Comparison of ENCODE assay signal across 8 cellular contexts in genomic region chr17:4555863-4556646, GRCh38. TPM values are rescaled to one million over a fixed set of nuclear protein-coding genes. Genes with fewer than 3 reads are reported as not detected.
DNase-seq lines count a peak whose midpoint lies in the region; ATAC-seq, FAIRE-seq and TF ChIP-seq lines count a peak whose summit lies in the region.

No MANE protein-coding gene starts in this region.

- peak overlapping the region; percentile 98 for H3K4me2 ChIP-seq in osteoblast (ENCODE audit: insufficient read depth, low read length)

- H3K9ac ChIP-seq in NT2/D1 (ENCODE audit: insufficient read length, low read depth) = peak overlapping the region; percentile 82
- peak overlapping the region; percentile 64 for H3K9ac ChIP-seq in endodermal cell (ENCODE audit: extremely low read depth, low read length, poor library complexity, severe bottlenecking)

- 68 to 81% methylated on average over 9 to 15 of the region's 15 CpGs for WGBS in endodermal cell (ENCODE audit: insufficient coverage in 1 of 2, insufficient read length in 1 of 2), 2 experiments

- TF ChIP-seq CTCF in endodermal cell (conservative IDR thresholded peaks at IDR 0.05) (no peak), osteoblast (IDR thresholded peaks at IDR 0.05; ENCODE audit: extremely low read depth, low read depth, low read length) (no peak), D721Med (IDR thresholded peaks at IDR 0.05; ENCODE audit: insufficient read depth, missing control alignments) (no peak), foreskin keratinocyte (conservative IDR thresholded peaks at IDR 0.05) (no peak)

- H3K4me1 Mint-ChIP-seq in CD8-positive, alpha-beta memory T cell = peaks cover 27 to 30% (median 30%) of the 10 kb centered on the region in 3 donors
- peaks cover 18% of the 10 kb centered on the region for H3K4me1 Mint-ChIP-seq in endodermal cell

- no peaks in the 10 kb centered on the region for H3K9me3 Mint-ChIP-seq in CD8-positive, alpha-beta memory T cell
- no peaks in the 10 kb centered on the region for H3K9me3 Mint-ChIP-seq in endodermal cell

- DNase-seq in CD8-positive, alpha-beta memory T cell = no peak
- DNase-seq in NT2/D1 (ENCODE audit: low read depth, low spot score) = no peak
- no peak for DNase-seq in endodermal cell
- peak; percentile 89 for DNase-seq in osteoblast (ENCODE audit: insufficient read length, low spot score, missing footprints)
- DNase-seq in D721Med (ENCODE audit: insufficient read length, low spot score) = no peak
- DNase-seq in HCEC 1CT = no peak
- no peak for DNase-seq in stimulated activated CD4-positive, alpha-beta T cell treated with anti-CD3 and anti-CD28 coated beads, Interleukin-2, amount 100 ng/mL, for 48 hours
- no peak for DNase-seq in foreskin keratinocyte

- no peak for FAIRE-seq in D721Med (lab: Jason Lieb, UNC)

- H3K4me3 ChIP-seq in CD8-positive, alpha-beta memory T cell (ENCODE audit: low read length) = peak overlapping the region; percentile 75
- H3K4me3 ChIP-seq in NT2/D1 (ENCODE audit: insufficient read length, low read depth) (peak overlapping the region; percentile 79), endodermal cell (ENCODE audit: low read length) (peak overlapping the region; percentile 93), osteoblast (ENCODE audit: insufficient read depth, low read length) (peak overlapping the region; percentile 99)

- H3K27ac ChIP-seq in CD8-positive, alpha-beta memory T cell (ENCODE audit: low read depth, low read length) = peak overlapping the region; percentile 59
- H3K27ac ChIP-seq in endodermal cell (ENCODE audit: low read depth, low read length) = peak overlapping the region; percentile 91
- H3K27ac ChIP-seq in osteoblast (ENCODE audit: low read depth, low read length) = peak overlapping the region; percentile 77
- H3K27ac ChIP-seq in foreskin keratinocyte = no peak overlapping the region

- peak overlapping the region; percentile 83 to 97 (median 96) for H3K4me3 Mint-ChIP-seq in CD8-positive, alpha-beta memory T cell
- peak overlapping the region; percentile 85 for H3K4me3 Mint-ChIP-seq in endodermal cell

- H3K4me1 ChIP-seq in CD8-positive, alpha-beta memory T cell (ENCODE audit: insufficient read depth, low read length) = peaks cover 21% of the 10 kb centered on the region
- H3K4me1 ChIP-seq in NT2/D1 (ENCODE audit: insufficient read depth, insufficient read length) (peaks cover 13% of the 10 kb centered on the region), endodermal cell (ENCODE audit: control insufficient read depth, insufficient read depth, low read length) (no peaks in the 10 kb centered on the region), osteoblast (ENCODE audit: insufficient read depth, low read length) (peaks cover 19% of the 10 kb centered on the region), foreskin keratinocyte (peaks cover 8% of the 10 kb centered on the region)

- peak overlapping the region; percentile 65 to 99 (median 97) for H3K27ac Mint-ChIP-seq in CD8-positive, alpha-beta memory T cell
- H3K27ac Mint-ChIP-seq in endodermal cell = peak overlapping the region; percentile 95

- H3K36me3 ChIP-seq in CD8-positive, alpha-beta memory T cell (ENCODE audit: insufficient read depth, low read length) = peaks cover 8% of the 10 kb centered on the region
- H3K36me3 ChIP-seq in NT2/D1 (ENCODE audit: insufficient read depth, insufficient read length, low read length) (peaks cover 32% of the 10 kb centered on the region), endodermal cell (ENCODE audit: control insufficient read depth, insufficient read depth, low read length) (peaks cover 27% of the 10 kb centered on the region), osteoblast (ENCODE audit: insufficient read depth, low read length) (peaks cover 24% of the 10 kb centered on the region)

- POLR2A ChIA-PET in CD8-positive, alpha-beta memory T cell (lab: Charles Lee) = interaction anchor here (0.8 to 1.0 kb wide), 3 partner anchors 11 to 122 kb away, joined by 3 to 4 read pairs (median 4); partner anchors contain the start of gene SPNS3

- H3K27me3 ChIP-seq in CD8-positive, alpha-beta memory T cell (ENCODE audit: insufficient read depth, low read length, poor library complexity, severe bottlenecking) = no peaks in the 10 kb centered on the region
- no peaks in the 10 kb centered on the region for H3K27me3 ChIP-seq in NT2/D1 (ENCODE audit: insufficient read depth, insufficient read length)
- no peaks in the 10 kb centered on the region for H3K27me3 ChIP-seq in endodermal cell (ENCODE audit: control insufficient read depth, insufficient read depth, low read length, poor library complexity, severe bottlenecking)
- no peaks in the 10 kb centered on the region for H3K27me3 ChIP-seq in osteoblast (ENCODE audit: insufficient read depth, low read length)
- no peaks in the 10 kb centered on the region for H3K27me3 ChIP-seq in foreskin keratinocyte

- peaks cover 0 to 36% (median 2%) of the 10 kb centered on the region in 3 donors for H3K36me3 Mint-ChIP-seq in CD8-positive, alpha-beta memory T cell
- peaks cover 21% of the 10 kb centered on the region for H3K36me3 Mint-ChIP-seq in endodermal cell (ENCODE audit: low read depth)

- no peak for ATAC-seq in foreskin keratinocyte

- H2AFZ ChIP-seq in osteoblast (ENCODE audit: low read length) = peak overlapping the region; percentile 99

- H3K79me2 ChIP-seq in osteoblast (ENCODE audit: insufficient read depth, low read length) = peaks cover 26% of the 10 kb centered on the region

- H3K9me3 ChIP-seq in CD8-positive, alpha-beta memory T cell (ENCODE audit: low read length) = no peaks in the 10 kb centered on the region
- H3K9me3 ChIP-seq in NT2/D1 (ENCODE audit: insufficient read depth, low read length) (no peaks in the 10 kb centered on the region), endodermal cell (ENCODE audit: control insufficient read depth, low read length) (no peaks in the 10 kb centered on the region), osteoblast (ENCODE audit: low read depth, low read length) (no peaks in the 10 kb centered on the region)

- CTCF ChIA-PET in CD8-positive, alpha-beta memory T cell (lab: Charles Lee) = interaction anchor here (1.7 to 2.5 kb wide), 2 partner anchors 10 to 11 kb away, joined by 14 to 18 read pairs; no protein-coding TSS in a partner anchor

- H3K27me3 Mint-ChIP-seq in CD8-positive, alpha-beta memory T cell = no peaks in the 10 kb centered on the region
- H3K27me3 Mint-ChIP-seq in endodermal cell (ENCODE audit: insufficient read depth) = no peaks in the 10 kb centered on the region

- H4K20me1 ChIP-seq in osteoblast (ENCODE audit: insufficient read depth, low read length) = peaks cover 7% of the 10 kb centered on the region

RNA-seq across cellular contexts. Expression of gene MYBBP1A, which starts 0.9 kb away (rescaled TPM):
- total RNA-seq in CD8-positive, alpha-beta memory T cell = 100 to 1,000 TPM; 148 to 157 TPM
- polyA plus RNA-seq in CD8-positive, alpha-beta memory T cell = 34.1 TPM
- total RNA-seq in endodermal cell (10 to 100 TPM; 55.6 to 70.9 TPM), osteoblast (47.1 and 49.2 TPM in 2 replicates), foreskin keratinocyte (76.5 and 89.3 TPM in 2 replicates)
- polyA plus RNA-seq in endodermal cell (2013, experiment 1 of 2) = 31.3 TPM
- polyA plus RNA-seq in endodermal cell (2013, experiment 2 of 2) = 24.9 TPM
- polyA plus RNA-seq in foreskin keratinocyte = 58.7 and 69.4 TPM in 2 replicates

RNA-seq across cellular contexts. Expression of gene GGT6, which starts 4.3 kb away (rescaled TPM):
- total RNA-seq in CD8-positive, alpha-beta memory T cell = not detected
- not detected for polyA plus RNA-seq in CD8-positive, alpha-beta memory T cell
- total RNA-seq in endodermal cell = not detected
- not detected for polyA plus RNA-seq in endodermal cell (2013, experiment 1 of 2)
- not detected for polyA plus RNA-seq in endodermal cell (2013, experiment 2 of 2)
- total RNA-seq in osteoblast = not detected in 2 replicates
- 0.25 and 0.31 TPM in 2 replicates for total RNA-seq in foreskin keratinocyte
- 0.18 and 0.22 TPM in 2 replicates for polyA plus RNA-seq in foreskin keratinocyte

RNA-seq across cellular contexts. Expression of gene SMTNL2, which starts 28.3 kb away (rescaled TPM):
- not detected for total RNA-seq in CD8-positive, alpha-beta memory T cell
- not detected for polyA plus RNA-seq in CD8-positive, alpha-beta memory T cell
- total RNA-seq in endodermal cell = under 1 TPM; 0.51 to 0.79 TPM
- polyA plus RNA-seq in endodermal cell (2013, experiment 1 of 2) = 2.5 TPM
- polyA plus RNA-seq in endodermal cell (2013, experiment 2 of 2) = 3.0 TPM
- not detected in 2 replicates for total RNA-seq in osteoblast
- total RNA-seq in foreskin keratinocyte = not detected in 2 replicates
- not detected in 2 replicates for polyA plus RNA-seq in foreskin keratinocyte

RNA-seq across cellular contexts. Expression of gene SPNS2, which starts 57.4 kb away (rescaled TPM):
- total RNA-seq in CD8-positive, alpha-beta memory T cell = under 1 TPM; 0.49 to 0.50 TPM
- 0.10 TPM for polyA plus RNA-seq in CD8-positive, alpha-beta memory T cell
- total RNA-seq in endodermal cell (under 1 TPM in 1 of 2 donors, not detected in 1; 0.09 TPM), osteoblast (under 0.01 TPM in 2 replicates), foreskin keratinocyte (0.31 and 0.35 TPM in 2 replicates)
- 3.3 TPM for polyA plus RNA-seq in endodermal cell (2013, experiment 1 of 2)
- polyA plus RNA-seq in endodermal cell (2013, experiment 2 of 2) = 2.2 TPM
- 0.22 and 0.47 TPM in 2 replicates for polyA plus RNA-seq in foreskin keratinocyte
